1 cellular context compared by ENCODE assay signal in the genomic region with DNA sequence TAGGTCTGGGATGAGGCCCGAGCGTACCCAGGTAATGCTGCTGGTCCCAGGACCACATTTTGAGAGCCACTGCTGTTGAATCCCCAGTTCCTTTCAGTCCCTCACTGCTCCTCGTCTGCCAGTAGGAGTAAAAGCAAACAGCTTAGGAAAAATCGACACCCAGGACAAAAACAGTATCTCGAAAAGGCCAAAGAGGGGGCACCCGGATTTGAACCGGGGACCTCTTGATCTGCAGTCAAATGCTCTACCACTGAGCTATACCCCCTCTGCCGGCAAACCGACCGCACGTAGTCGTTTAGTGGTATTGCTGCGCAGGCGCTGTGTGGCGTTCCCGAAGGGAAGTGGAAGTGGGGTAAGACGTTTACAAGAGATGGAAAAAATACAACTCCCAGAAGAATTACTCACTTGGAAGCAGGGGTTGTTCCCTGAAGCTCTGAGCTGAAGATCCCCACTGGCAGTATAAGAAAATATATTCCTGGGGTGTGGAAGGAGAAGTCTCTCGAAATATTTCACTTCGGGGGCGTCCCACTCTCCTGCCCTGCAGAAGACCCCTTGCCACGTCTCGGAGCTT.
TF ChIP-seq lines count a peak whose summit lies in the region.

No MANE protein-coding gene starts in this region.

TF ChIP-seq in GM12878, 131 proteins besides CTCF, POLR2A, EP300 and RAD21 (continued from another document and continues in another):
- TF ChIP-seq, protein P1, sequence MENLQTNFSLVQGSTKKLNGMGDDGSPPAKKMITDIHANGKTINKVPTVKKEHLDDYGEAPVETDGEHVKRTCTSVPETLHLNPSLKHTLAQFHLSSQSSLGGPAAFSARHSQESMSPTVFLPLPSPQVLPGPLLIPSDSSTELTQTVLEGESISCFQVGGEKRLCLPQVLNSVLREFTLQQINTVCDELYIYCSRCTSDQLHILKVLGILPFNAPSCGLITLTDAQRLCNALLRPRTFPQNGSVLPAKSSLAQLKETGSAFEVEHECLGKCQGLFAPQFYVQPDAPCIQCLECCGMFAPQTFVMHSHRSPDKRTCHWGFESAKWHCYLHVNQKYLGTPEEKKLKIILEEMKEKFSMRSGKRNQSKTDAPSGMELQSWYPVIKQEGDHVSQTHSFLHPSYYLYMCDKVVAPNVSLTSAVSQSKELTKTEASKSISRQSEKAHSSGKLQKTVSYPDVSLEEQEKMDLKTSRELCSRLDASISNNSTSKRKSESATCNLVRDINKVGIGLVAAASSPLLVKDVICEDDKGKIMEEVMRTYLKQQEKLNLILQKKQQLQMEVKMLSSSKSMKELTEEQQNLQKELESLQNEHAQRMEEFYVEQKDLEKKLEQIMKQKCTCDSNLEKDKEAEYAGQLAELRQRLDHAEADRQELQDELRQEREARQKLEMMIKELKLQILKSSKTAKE (IDR thresholded peaks at IDR 0.05; ENCODE audit: low read depth, poor library complexity, severe bottlenecking): peak; percentile 43
- TF ChIP-seq RUNX3 (IDR thresholded peaks at IDR 0.05; ENCODE audit: low read length) (peak; percentile 83), HDAC6 (IDR thresholded peaks at IDR 0.05; ENCODE audit: unreplicated experiment) (no peak), RBBP5 (conservative IDR thresholded peaks at IDR 0.05) (no peak; the same call in 1 of the 2 replicates), BCL11A (IDR thresholded peaks at IDR 0.05; ENCODE audit: low read depth, low read length) (0 out of 2 replicates have a peak, but pooled peaks have one; percentile 12), CHD2 (IDR thresholded peaks at IDR 0.05; ENCODE audit: borderline replicate concordance, low read depth, low read length) (no peak), NFYA (IDR thresholded peaks at IDR 0.05; ENCODE audit: borderline replicate concordance, low read depth, low read length) (no peak), CEBPB (IDR thresholded peaks at IDR 0.05; ENCODE audit: borderline replicate concordance in 1 of 2, low read depth in 2 of 2, low read length in 2 of 2) (no peak), CBX5 (IDR thresholded peaks at IDR 0.05; ENCODE audit: low read depth) (0 out of 2 replicates have a peak, but pooled peaks have one; percentile 46), STAT3 (IDR thresholded peaks at IDR 0.05; ENCODE audit: low read depth, low read length) (no peak), JUND (IDR thresholded peaks at IDR 0.05; ENCODE audit: low read depth, low read length) (no peak), ZBED1 (IDR thresholded peaks at IDR 0.05; ENCODE audit: borderline replicate concordance) (peak; percentile 60; the same call in 1 of the 2 replicates), CHD4 (IDR thresholded peaks at IDR 0.05) (no peak), POLR2AphosphoS2 (IDR thresholded peaks at IDR 0.05; ENCODE audit: low read depth, low read length) (no peak), POLR2AphosphoS5 (IDR thresholded peaks at IDR 0.05; ENCODE audit: low read length) (no peak), SUPT20H (IDR thresholded peaks at IDR 0.05; ENCODE audit: borderline replicate concordance, control insufficient read depth, low read depth, low read length) (no peak), PAX5 (IDR thresholded peaks at IDR 0.05; ENCODE audit: borderline replicate concordance, low read depth, low read length) (no peak), IKZF1 (conservative IDR thresholded peaks at IDR 0.05) (peak; percentile 50; the same call in 1 of the 2 replicates), SREBF2 (IDR thresholded peaks at IDR 0.05; ENCODE audit: low read length) (peak; percentile 98), NFXL1 (IDR thresholded peaks at IDR 0.05; ENCODE audit: borderline replicate concordance) (no peak), TCF12 (IDR thresholded peaks at IDR 0.05; ENCODE audit: low read depth, low read length) (peak; percentile 26; the same call in 1 of the 2 replicates), POU2F2 (IDR thresholded peaks at IDR 0.05; ENCODE audit: borderline replicate concordance, low read depth, low read length) (peak; percentile 44; the same call in 1 of the 3 replicates), NRF1 (conservative IDR thresholded peaks at IDR 0.05; ENCODE audit: low read depth, low read length) (peak; percentile 49), CHD1 (IDR thresholded peaks at IDR 0.05; ENCODE audit: low read depth, low read length) (no peak), SPI1 (IDR thresholded peaks at IDR 0.05; ENCODE audit: borderline replicate concordance, insufficient read depth, low read depth, low read length) (peak; percentile 74; the same call in 1 of the 2 replicates), ETV6 (conservative IDR thresholded peaks at IDR 0.05 in 1 of 2, IDR thresholded peaks at IDR 0.05 in 1 of 2; ENCODE audit: borderline replicate concordance in 1 of 2, low read depth in 1 of 2) (no peak), YY1 (IDR thresholded peaks at IDR 0.05; ENCODE audit: low read depth, low read length) (peak; percentile 76), NR2C2 (IDR thresholded peaks at IDR 0.05; ENCODE audit: borderline replicate concordance, control insufficient read depth, insufficient read length, low read depth) (no peak), TARDBP (IDR thresholded peaks at IDR 0.05; ENCODE audit: borderline replicate concordance) (peak; percentile 99), NFIC (IDR thresholded peaks at IDR 0.05; ENCODE audit: low read depth, low read length) (peak; percentile 42; the same call in 1 of the 2 replicates), WRNIP1 (IDR thresholded peaks at IDR 0.05; ENCODE audit: borderline replicate concordance, low read depth, low read length) (0 out of 2 replicates have a peak, but pooled peaks have one; percentile 34), ZSCAN29 (IDR thresholded peaks at IDR 0.05) (peak; percentile 89)
- TF ChIP-seq, protein P2, sequence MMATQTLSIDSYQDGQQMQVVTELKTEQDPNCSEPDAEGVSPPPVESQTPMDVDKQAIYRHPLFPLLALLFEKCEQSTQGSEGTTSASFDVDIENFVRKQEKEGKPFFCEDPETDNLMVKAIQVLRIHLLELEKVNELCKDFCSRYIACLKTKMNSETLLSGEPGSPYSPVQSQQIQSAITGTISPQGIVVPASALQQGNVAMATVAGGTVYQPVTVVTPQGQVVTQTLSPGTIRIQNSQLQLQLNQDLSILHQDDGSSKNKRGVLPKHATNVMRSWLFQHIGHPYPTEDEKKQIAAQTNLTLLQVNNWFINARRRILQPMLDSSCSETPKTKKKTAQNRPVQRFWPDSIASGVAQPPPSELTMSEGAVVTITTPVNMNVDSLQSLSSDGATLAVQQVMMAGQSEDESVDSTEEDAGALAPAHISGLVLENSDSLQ (IDR thresholded peaks at IDR 0.05): no peak
- TF ChIP-seq, protein P3, sequence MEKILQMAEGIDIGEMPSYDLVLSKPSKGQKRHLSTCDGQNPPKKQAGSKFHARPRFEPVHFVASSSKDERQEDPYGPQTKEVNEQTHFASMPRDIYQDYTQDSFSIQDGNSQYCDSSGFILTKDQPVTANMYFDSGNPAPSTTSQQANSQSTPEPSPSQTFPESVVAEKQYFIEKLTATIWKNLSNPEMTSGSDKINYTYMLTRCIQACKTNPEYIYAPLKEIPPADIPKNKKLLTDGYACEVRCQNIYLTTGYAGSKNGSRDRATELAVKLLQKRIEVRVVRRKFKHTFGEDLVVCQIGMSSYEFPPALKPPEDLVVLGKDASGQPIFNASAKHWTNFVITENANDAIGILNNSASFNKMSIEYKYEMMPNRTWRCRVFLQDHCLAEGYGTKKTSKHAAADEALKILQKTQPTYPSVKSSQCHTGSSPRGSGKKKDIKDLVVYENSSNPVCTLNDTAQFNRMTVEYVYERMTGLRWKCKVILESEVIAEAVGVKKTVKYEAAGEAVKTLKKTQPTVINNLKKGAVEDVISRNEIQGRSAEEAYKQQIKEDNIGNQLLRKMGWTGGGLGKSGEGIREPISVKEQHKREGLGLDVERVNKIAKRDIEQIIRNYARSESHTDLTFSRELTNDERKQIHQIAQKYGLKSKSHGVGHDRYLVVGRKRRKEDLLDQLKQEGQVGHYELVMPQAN (conservative IDR thresholded peaks at IDR 0.05): no peak
- TF ChIP-seq, protein P4, sequence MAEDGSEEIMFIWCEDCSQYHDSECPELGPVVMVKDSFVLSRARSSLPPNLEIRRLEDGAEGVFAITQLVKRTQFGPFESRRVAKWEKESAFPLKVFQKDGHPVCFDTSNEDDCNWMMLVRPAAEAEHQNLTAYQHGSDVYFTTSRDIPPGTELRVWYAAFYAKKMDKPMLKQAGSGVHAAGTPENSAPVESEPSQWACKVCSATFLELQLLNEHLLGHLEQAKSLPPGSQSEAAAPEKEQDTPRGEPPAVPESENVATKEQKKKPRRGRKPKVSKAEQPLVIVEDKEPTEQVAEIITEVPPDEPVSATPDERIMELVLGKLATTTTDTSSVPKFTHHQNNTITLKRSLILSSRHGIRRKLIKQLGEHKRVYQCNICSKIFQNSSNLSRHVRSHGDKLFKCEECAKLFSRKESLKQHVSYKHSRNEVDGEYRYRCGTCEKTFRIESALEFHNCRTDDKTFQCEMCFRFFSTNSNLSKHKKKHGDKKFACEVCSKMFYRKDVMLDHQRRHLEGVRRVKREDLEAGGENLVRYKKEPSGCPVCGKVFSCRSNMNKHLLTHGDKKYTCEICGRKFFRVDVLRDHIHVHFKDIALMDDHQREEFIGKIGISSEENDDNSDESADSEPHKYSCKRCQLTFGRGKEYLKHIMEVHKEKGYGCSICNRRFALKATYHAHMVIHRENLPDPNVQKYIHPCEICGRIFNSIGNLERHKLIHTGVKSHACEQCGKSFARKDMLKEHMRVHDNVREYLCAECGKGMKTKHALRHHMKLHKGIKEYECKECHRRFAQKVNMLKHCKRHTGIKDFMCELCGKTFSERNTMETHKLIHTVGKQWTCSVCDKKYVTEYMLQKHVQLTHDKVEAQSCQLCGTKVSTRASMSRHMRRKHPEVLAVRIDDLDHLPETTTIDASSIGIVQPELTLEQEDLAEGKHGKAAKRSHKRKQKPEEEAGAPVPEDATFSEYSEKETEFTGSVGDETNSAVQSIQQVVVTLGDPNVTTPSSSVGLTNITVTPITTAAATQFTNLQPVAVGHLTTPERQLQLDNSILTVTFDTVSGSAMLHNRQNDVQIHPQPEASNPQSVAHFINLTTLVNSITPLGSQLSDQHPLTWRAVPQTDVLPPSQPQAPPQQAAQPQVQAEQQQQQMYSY (CRISPR knock-in tag; IDR thresholded peaks at IDR 0.05): no peak
- TF ChIP-seq, protein P5, sequence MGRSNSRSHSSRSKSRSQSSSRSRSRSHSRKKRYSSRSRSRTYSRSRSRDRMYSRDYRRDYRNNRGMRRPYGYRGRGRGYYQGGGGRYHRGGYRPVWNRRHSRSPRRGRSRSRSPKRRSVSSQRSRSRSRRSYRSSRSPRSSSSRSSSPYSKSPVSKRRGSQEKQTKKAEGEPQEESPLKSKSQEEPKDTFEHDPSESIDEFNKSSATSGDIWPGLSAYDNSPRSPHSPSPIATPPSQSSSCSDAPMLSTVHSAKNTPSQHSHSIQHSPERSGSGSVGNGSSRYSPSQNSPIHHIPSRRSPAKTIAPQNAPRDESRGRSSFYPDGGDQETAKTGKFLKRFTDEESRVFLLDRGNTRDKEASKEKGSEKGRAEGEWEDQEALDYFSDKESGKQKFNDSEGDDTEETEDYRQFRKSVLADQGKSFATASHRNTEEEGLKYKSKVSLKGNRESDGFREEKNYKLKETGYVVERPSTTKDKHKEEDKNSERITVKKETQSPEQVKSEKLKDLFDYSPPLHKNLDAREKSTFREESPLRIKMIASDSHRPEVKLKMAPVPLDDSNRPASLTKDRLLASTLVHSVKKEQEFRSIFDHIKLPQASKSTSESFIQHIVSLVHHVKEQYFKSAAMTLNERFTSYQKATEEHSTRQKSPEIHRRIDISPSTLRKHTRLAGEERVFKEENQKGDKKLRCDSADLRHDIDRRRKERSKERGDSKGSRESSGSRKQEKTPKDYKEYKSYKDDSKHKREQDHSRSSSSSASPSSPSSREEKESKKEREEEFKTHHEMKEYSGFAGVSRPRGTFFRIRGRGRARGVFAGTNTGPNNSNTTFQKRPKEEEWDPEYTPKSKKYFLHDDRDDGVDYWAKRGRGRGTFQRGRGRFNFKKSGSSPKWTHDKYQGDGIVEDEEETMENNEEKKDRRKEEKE (IDR thresholded peaks at IDR 0.05): no peak
- TF ChIP-seq, protein P6, sequence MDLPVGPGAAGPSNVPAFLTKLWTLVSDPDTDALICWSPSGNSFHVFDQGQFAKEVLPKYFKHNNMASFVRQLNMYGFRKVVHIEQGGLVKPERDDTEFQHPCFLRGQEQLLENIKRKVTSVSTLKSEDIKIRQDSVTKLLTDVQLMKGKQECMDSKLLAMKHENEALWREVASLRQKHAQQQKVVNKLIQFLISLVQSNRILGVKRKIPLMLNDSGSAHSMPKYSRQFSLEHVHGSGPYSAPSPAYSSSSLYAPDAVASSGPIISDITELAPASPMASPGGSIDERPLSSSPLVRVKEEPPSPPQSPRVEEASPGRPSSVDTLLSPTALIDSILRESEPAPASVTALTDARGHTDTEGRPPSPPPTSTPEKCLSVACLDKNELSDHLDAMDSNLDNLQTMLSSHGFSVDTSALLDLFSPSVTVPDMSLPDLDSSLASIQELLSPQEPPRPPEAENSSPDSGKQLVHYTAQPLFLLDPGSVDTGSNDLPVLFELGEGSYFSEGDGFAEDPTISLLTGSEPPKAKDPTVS (IDR thresholded peaks at IDR 0.05; ENCODE audit: low read depth, low read length): peak; percentile 51; the same call in 1 of the 2 replicates
- TF ChIP-seq, protein P7, sequence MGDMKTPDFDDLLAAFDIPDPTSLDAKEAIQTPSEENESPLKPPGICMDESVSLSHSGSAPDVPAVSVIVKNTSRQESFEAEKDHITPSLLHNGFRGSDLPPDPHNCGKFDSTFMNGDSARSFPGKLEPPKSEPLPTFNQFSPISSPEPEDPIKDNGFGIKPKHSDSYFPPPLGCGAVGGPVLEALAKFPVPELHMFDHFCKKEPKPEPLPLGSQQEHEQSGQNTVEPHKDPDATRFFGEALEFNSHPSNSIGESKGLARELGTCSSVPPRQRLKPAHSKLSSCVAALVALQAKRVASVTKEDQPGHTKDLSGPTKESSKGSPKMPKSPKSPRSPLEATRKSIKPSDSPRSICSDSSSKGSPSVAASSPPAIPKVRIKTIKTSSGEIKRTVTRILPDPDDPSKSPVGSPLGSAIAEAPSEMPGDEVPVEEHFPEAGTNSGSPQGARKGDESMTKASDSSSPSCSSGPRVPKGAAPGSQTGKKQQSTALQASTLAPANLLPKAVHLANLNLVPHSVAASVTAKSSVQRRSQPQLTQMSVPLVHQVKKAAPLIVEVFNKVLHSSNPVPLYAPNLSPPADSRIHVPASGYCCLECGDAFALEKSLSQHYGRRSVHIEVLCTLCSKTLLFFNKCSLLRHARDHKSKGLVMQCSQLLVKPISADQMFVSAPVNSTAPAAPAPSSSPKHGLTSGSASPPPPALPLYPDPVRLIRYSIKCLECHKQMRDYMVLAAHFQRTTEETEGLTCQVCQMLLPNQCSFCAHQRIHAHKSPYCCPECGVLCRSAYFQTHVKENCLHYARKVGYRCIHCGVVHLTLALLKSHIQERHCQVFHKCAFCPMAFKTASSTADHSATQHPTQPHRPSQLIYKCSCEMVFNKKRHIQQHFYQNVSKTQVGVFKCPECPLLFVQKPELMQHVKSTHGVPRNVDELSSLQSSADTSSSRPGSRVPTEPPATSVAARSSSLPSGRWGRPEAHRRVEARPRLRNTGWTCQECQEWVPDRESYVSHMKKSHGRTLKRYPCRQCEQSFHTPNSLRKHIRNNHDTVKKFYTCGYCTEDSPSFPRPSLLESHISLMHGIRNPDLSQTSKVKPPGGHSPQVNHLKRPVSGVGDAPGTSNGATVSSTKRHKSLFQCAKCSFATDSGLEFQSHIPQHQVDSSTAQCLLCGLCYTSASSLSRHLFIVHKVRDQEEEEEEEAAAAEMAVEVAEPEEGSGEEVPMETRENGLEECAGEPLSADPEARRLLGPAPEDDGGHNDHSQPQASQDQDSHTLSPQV (IDR thresholded peaks at IDR 0.05): no peak
- TF ChIP-seq, protein P8, sequence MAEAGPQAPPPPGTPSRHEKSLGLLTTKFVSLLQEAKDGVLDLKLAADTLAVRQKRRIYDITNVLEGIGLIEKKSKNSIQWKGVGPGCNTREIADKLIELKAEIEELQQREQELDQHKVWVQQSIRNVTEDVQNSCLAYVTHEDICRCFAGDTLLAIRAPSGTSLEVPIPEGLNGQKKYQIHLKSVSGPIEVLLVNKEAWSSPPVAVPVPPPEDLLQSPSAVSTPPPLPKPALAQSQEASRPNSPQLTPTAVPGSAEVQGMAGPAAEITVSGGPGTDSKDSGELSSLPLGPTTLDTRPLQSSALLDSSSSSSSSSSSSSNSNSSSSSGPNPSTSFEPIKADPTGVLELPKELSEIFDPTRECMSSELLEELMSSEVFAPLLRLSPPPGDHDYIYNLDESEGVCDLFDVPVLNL (IDR thresholded peaks at IDR 0.05; ENCODE audit: low read depth, low read length): no peak
